ENCODE assay signal across 14 cellular contexts in the genomic region with DNA sequence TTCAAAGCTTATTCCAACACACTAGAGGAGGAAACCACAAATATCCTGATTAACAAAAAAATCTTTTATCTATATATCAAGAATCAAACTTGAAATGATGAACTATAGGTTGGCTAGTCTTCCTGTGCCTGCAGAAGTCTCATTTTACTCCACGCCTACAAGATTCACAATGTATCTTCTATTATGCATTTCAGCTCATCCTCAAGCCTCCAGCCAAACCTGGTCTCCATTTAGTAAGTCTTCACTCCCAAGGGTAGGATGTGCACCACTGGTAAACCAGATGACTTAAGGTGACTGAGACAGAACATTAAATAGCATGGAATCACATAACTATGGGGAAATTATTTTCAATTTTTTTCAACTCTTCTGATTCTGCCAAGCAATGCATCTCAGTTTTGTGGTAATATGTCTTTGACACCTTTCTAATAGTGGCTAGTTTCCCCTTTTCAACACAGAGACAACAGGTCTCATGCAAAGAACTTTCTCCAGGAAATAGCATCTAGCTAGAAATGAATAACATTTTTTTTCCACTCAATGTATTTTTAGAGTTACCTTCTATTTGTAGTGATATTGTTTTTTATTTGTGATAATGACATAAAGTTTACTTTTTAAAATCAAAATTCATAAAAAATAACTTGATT.
A peak's percentile ranks its signal among the peaks of the same experiment; 100 is the strongest.
DNase-seq lines count a peak whose midpoint lies in the region; ATAC-seq and TF ChIP-seq lines count a peak whose summit lies in the region.
"Had no signal": no experiment of that assay in that cellular context is flagged by ENCODE, and none has a peak within 500 bp of the region (broad histone marks: within the 10 kb centered on the region; RNA-seq: fewer than 3 reads in every experiment).

No MANE protein-coding gene starts in this region.

- H3K36me3 ChIP-seq in SJCRH30 (no peaks in the 10 kb centered on the region), BE2C (no peaks in the 10 kb centered on the region)
- H3K36me3 ChIP-seq: thoracic aorta had no signal

- H3K9me3 Mint-ChIP-seq in activated T-helper 17 cell treated with anti-CD3 and anti-CD28 coated beads, Interleukin-2, amount 50 U/mL, for 72 hours: peaks cover 3% of the 10 kb centered on the region
- no peaks in the 10 kb centered on the region for H3K9me3 Mint-ChIP-seq in activated T-cell treated with anti-CD3 and anti-CD28 coated beads, Interleukin-2, amount 50 U/mL, for 24 hours
- H3K9me3 Mint-ChIP-seq: activated naive CD8-positive, alpha-beta T cell treated with anti-CD3 and anti-CD28 coated beads, Interleukin-2, amount 10 ng/mL, durations not matched to agents 7 days and 5 days had no signal

- DNase-seq in activated T-cell treated with anti-CD3 and anti-CD28 coated beads, Interleukin-2, amount 50 U/mL, for 24 hours: no peak
- DNase-seq in SJCRH30 (no peak), activated T-cell treated with anti-CD3 and anti-CD28 coated beads for 4 hours (no peak), BE2C (no peak)
- DNase-seq: activated naive CD8-positive, alpha-beta T cell treated with anti-CD3 and anti-CD28 coated beads, Interleukin-2, amount 10 ng/mL, durations not matched to agents 7 days and 5 days; central memory CD4-positive, alpha-beta T cell; H7; Kasumi-1; NCI-H187 treated with DMSO at 0.1 percent for 48 hours had no signal

- H3K36me3 Mint-ChIP-seq in activated T-helper 17 cell treated with anti-CD3 and anti-CD28 coated beads, Interleukin-2, amount 50 U/mL, for 72 hours (ENCODE audit: low read depth): no peaks in the 10 kb centered on the region
- peaks cover 2% of the 10 kb centered on the region for H3K36me3 Mint-ChIP-seq in activated T-cell treated with anti-CD3 and anti-CD28 coated beads, Interleukin-2, amount 50 U/mL, for 24 hours (ENCODE audit: low read depth)

- ATAC-seq in GM18505 (IDR thresholded peaks at IDR 0.05; ENCODE audit: unreplicated experiment) (peak; percentile 51), GM19351 (IDR thresholded peaks at IDR 0.05; ENCODE audit: unreplicated experiment) (peak; percentile 78), HG02852 (IDR thresholded peaks at IDR 0.05; ENCODE audit: unreplicated experiment) (peak; percentile 46)
- ATAC-seq in activated T-helper 17 cell treated with anti-CD3 and anti-CD28 coated beads, Interleukin-2, amount 50 U/mL, for 72 hours (replicated peaks): peak; percentile 12

- H3K4me3 ChIP-seq in SJCRH30: no peak overlapping the region
- H3K4me3 ChIP-seq in BE2C (ENCODE audit: low read depth, low read length): no peak overlapping the region
- H3K4me3 ChIP-seq: thoracic aorta had no signal

- no peak overlapping the region for H3K27ac Mint-ChIP-seq in activated T-helper 17 cell treated with anti-CD3 and anti-CD28 coated beads, Interleukin-2, amount 50 U/mL, for 72 hours
- no peak overlapping the region for H3K27ac Mint-ChIP-seq in activated T-cell treated with anti-CD3 and anti-CD28 coated beads, Interleukin-2, amount 50 U/mL, for 24 hours
- H3K27ac Mint-ChIP-seq: activated naive CD8-positive, alpha-beta T cell treated with anti-CD3 and anti-CD28 coated beads, Interleukin-2, amount 10 ng/mL, durations not matched to agents 7 days and 5 days had no signal

- H3K4me1 Mint-ChIP-seq in activated T-helper 17 cell treated with anti-CD3 and anti-CD28 coated beads, Interleukin-2, amount 50 U/mL, for 72 hours: peaks cover 41% of the 10 kb centered on the region
- peaks cover 67% of the 10 kb centered on the region for H3K4me1 Mint-ChIP-seq in activated T-cell treated with anti-CD3 and anti-CD28 coated beads, Interleukin-2, amount 50 U/mL, for 24 hours (ENCODE audit: low read depth)

- no peak for TF ChIP-seq CTCF in BE2C (IDR thresholded peaks at IDR 0.05; ENCODE audit: low read depth, low read length)

- no peaks in the 10 kb centered on the region for H3K9me3 ChIP-seq in SJCRH30 (replicated peaks)
- no peaks in the 10 kb centered on the region for H3K9me3 ChIP-seq in BE2C
- H3K9me3 ChIP-seq: thoracic aorta had no signal

- no peaks in the 10 kb centered on the region for H3K27me3 Mint-ChIP-seq in activated T-helper 17 cell treated with anti-CD3 and anti-CD28 coated beads, Interleukin-2, amount 50 U/mL, for 72 hours
- H3K27me3 Mint-ChIP-seq in activated T-cell treated with anti-CD3 and anti-CD28 coated beads, Interleukin-2, amount 50 U/mL, for 24 hours: no peaks in the 10 kb centered on the region
- H3K27me3 Mint-ChIP-seq: activated naive CD8-positive, alpha-beta T cell treated with anti-CD3 and anti-CD28 coated beads, Interleukin-2, amount 10 ng/mL, durations not matched to agents 7 days and 5 days had no signal

- H3K4me3 Mint-ChIP-seq in activated T-helper 17 cell treated with anti-CD3 and anti-CD28 coated beads, Interleukin-2, amount 50 U/mL, for 72 hours: no peak overlapping the region
- H3K4me3 Mint-ChIP-seq in activated T-cell treated with anti-CD3 and anti-CD28 coated beads, Interleukin-2, amount 50 U/mL, for 24 hours: no peak overlapping the region
- H3K4me3 Mint-ChIP-seq: activated naive CD8-positive, alpha-beta T cell treated with anti-CD3 and anti-CD28 coated beads, Interleukin-2, amount 10 ng/mL, durations not matched to agents 7 days and 5 days had no signal

- H3K27me3 ChIP-seq in SJCRH30: no peaks in the 10 kb centered on the region
- no peaks in the 10 kb centered on the region for H3K27me3 ChIP-seq in BE2C

- TF ChIP-seq POLR2A in GM18505 (IDR thresholded peaks at IDR 0.05; ENCODE audit: borderline replicate concordance, extremely low read depth, insufficient read depth, insufficient read length): no peak

- no peak overlapping the region for H3K27ac ChIP-seq in SJCRH30
- H3K27ac ChIP-seq: thoracic aorta had no signal

- H3K4me1 ChIP-seq in SJCRH30: peaks cover 7% of the 10 kb centered on the region; the same call in 1 of the 2 replicates
- H3K4me1 ChIP-seq in BE2C: no peaks in the 10 kb centered on the region

Comparison
In these comparisons a context has a peak if more than half of its experiments do, and no peak if none do; other contexts are left out.
1. ATAC-seq: peak in every context shown above with its lines; median percentile 78 in GM19351; 51 in GM18505; 46 in HG02852; 12 in activated T-helper 17 cell treated with anti-CD3 and anti-CD28 coated beads, Interleukin-2, amount 50 U/mL, for 72 hours.